In genomic region chr1:228734881-228735801, GRCh38 we compare ENCODE assay signal across 7 cellular contexts. TPM values are rescaled to one million over a fixed set of nuclear protein-coding genes. Genes with fewer than 3 reads are reported as not detected.
A peak's percentile ranks its signal among the peaks of the same experiment; 100 is the strongest.
DNase-seq lines count a peak whose midpoint lies in the region; ATAC-seq and TF ChIP-seq lines count a peak whose summit lies in the region.

Gene RHOU (plus strand): TSS chr1:228735479. CDS start chr1:228735743, 264 bp downstream.

- intact Hi-C loops in head of caudate nucleus (cut with DNase I) = loop anchor here (2.0 to 10.0 kb wide), 4 partner anchors 70 to 492 kb away; no protein-coding TSS in a partner anchor

- in situ Hi-C loops in GM13977 (cut with MboI; ENCODE audit: low pct_unique_long_range_greater_than_20kb, low sequenced_read_pairs, unreplicated experiment) = no loop called here

- ATAC-seq in activated naive CD4-positive, alpha-beta T cell treated with anti-CD3 and anti-CD28 coated beads, Interleukin-2, amount 50 U/mL, for 72 hours = peak; percentile 89 to 91
- ATAC-seq in omental fat pad (ENCODE audit: low FRiP score) = peak; percentile 81

- no peaks in the 10 kb centered on the region for H3K9me3 Mint-ChIP-seq in activated naive CD4-positive, alpha-beta T cell treated with anti-CD3 and anti-CD28 coated beads, Interleukin-2, amount 50 U/mL, for 72 hours

- H3K4me1 ChIP-seq in HUES64 (ENCODE audit: insufficient read depth, low read length) (peaks cover 13% of the 10 kb centered on the region; the same call in 1 of the 2 replicates), SJSA1 (replicated peaks) (peaks cover 10% of the 10 kb centered on the region)

- no peaks in the 10 kb centered on the region for H3K36me3 Mint-ChIP-seq in activated naive CD4-positive, alpha-beta T cell treated with anti-CD3 and anti-CD28 coated beads, Interleukin-2, amount 50 U/mL, for 72 hours

- H3K27ac Mint-ChIP-seq in activated naive CD4-positive, alpha-beta T cell treated with anti-CD3 and anti-CD28 coated beads, Interleukin-2, amount 50 U/mL, for 72 hours = peak within 1 kb of the TSS in 1 of 2 donors; percentile 23

- WGBS in HUES64 = 2% methylated on average over 107 of the region's 107 CpGs

- H3K27ac ChIP-seq in HUES64 (ENCODE audit: low read depth, low read length) = no peak within 1 kb of the TSS
- H3K27ac ChIP-seq in SJSA1 = peak within 1 kb of the TSS; percentile 76
- H3K27ac ChIP-seq in temporal lobe (ENCODE audit: low read depth, low read length) = peak within 1 kb of the TSS; percentile 91

- TF ChIP-seq CTCF in GM13977 (IDR thresholded peaks at IDR 0.05; ENCODE audit: extremely low read depth, insufficient read depth, missing control alignments) (peak; percentile 42), omental fat pad (IDR thresholded peaks at IDR 0.05) (peak in 2 of 3 donors; percentile 4 to 76)

- H3K9me3 ChIP-seq in HUES64 (ENCODE audit: insufficient read depth, low read depth, low read length) = no peaks in the 10 kb centered on the region
- no peaks in the 10 kb centered on the region for H3K9me3 ChIP-seq in SJSA1 (replicated peaks)

- H3K9ac ChIP-seq in HUES64 (ENCODE audit: low read depth, low read length) = peak within 1 kb of the TSS; percentile 75

- peak; percentile 56 for DNase-seq in GM13977 (ENCODE audit: low spot score)
- peak; percentile 75 to 84 for DNase-seq in SJSA1 (ENCODE audit: low read depth in 1 of 2, low spot score in 2 of 2)
- DNase-seq in activated naive CD4-positive, alpha-beta T cell treated with anti-CD3 and anti-CD28 coated beads, Interleukin-2, amount 50 U/mL, for 72 hours (ENCODE audit: low spot score in 2 of 2) = peak; percentile 67 to 79
- peak; percentile 40 to 93 (median 86) for DNase-seq in head of caudate nucleus
- DNase-seq in omental fat pad (ENCODE audit: low spot score) = peak; percentile 42

- H3K27me3 ChIP-seq in HUES64 (ENCODE audit: insufficient read depth, low read length) (peaks cover 37% of the 10 kb centered on the region), SJSA1 (replicated peaks) (no peaks in the 10 kb centered on the region)

- H3K4me3 ChIP-seq in HUES64 (ENCODE audit: low read length) = peak within 1 kb of the TSS; percentile 67
- peak within 1 kb of the TSS; percentile 96 for H3K4me3 ChIP-seq in SJSA1

- H3K36me3 ChIP-seq in HUES64 (ENCODE audit: insufficient read depth, low read length) (peaks cover 4% of the 10 kb centered on the region; the same call in 1 of the 2 replicates), SJSA1 (peaks cover 18% of the 10 kb centered on the region)

RNA-seq across cellular contexts. Expression of gene RHOU, which starts in this region (rescaled TPM):
- 8.2 TPM for polyA plus RNA-seq in HUES64 (2013, experiment 1 of 2)
- polyA plus RNA-seq in HUES64 (2013, experiment 2 of 2) = 10.1 TPM
- total RNA-seq in SJSA1 (2014; rRNA removed; shearing (Covaris generic)) = 13.6 and 17.7 TPM in 2 replicates
- total RNA-seq in activated naive CD4-positive, alpha-beta T cell treated with anti-CD3 and anti-CD28 coated beads, Interleukin-2, amount 50 U/mL, for 72 hours = 1 to 10 TPM; 1.1 to 4.3 TPM
- total RNA-seq in omental fat pad = 10 to 100 TPM; 17.2 to 50.1 (median 33.9) TPM
- 36.1 TPM for total RNA-seq in temporal lobe
